In the genomic region with DNA sequence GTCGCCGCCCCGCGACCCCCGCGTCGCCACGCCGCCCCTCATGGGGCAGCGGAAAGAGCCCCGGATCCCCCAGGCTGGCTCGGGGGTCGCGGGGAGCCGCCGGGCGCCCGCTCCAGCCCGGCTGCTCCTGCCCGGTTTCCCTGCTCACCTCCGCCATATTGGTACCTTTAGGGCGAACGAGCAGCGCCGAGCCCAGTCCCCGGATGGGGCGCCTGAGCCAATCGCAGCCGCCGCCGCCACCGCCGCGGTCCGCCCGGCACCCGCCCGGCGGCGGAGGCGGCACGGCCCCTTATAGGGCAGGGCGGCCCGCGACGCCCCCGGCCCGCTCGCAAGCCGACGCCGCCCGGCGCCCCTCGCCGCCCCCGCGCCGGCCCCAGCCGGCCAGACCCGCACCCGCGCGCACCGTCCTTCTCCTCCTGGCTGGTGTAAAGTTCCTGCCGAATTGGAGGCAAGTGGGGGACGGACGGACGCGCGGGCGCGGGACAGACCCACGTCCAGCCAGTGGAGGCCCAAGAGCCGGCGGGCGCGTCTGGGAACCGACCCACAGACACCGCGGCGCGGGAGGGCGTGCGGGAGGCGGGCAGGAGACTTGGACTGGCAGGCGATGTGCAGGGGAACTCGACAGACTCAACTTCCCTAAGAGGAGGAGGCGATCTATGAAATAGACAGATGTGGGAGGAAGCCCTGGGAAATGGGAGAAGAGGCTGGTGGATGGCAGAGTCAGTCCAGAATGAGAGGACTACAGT, we compare ENCODE assay signal across 1 cellular context.
A peak's percentile ranks its signal among the peaks of the same experiment; 100 is the strongest.
TF ChIP-seq lines count a peak whose summit lies in the region.

MIER3 (minus strand) TSS at position 178 of the 746 bp plus-strand sequence; CDS start at position 157, 21 bp downstream.

TF ChIP-seq in GM23338, 12 proteins besides CTCF, POLR2A, EP300 and RAD21 (continued from another document):
- TF ChIP-seq, protein P1, sequence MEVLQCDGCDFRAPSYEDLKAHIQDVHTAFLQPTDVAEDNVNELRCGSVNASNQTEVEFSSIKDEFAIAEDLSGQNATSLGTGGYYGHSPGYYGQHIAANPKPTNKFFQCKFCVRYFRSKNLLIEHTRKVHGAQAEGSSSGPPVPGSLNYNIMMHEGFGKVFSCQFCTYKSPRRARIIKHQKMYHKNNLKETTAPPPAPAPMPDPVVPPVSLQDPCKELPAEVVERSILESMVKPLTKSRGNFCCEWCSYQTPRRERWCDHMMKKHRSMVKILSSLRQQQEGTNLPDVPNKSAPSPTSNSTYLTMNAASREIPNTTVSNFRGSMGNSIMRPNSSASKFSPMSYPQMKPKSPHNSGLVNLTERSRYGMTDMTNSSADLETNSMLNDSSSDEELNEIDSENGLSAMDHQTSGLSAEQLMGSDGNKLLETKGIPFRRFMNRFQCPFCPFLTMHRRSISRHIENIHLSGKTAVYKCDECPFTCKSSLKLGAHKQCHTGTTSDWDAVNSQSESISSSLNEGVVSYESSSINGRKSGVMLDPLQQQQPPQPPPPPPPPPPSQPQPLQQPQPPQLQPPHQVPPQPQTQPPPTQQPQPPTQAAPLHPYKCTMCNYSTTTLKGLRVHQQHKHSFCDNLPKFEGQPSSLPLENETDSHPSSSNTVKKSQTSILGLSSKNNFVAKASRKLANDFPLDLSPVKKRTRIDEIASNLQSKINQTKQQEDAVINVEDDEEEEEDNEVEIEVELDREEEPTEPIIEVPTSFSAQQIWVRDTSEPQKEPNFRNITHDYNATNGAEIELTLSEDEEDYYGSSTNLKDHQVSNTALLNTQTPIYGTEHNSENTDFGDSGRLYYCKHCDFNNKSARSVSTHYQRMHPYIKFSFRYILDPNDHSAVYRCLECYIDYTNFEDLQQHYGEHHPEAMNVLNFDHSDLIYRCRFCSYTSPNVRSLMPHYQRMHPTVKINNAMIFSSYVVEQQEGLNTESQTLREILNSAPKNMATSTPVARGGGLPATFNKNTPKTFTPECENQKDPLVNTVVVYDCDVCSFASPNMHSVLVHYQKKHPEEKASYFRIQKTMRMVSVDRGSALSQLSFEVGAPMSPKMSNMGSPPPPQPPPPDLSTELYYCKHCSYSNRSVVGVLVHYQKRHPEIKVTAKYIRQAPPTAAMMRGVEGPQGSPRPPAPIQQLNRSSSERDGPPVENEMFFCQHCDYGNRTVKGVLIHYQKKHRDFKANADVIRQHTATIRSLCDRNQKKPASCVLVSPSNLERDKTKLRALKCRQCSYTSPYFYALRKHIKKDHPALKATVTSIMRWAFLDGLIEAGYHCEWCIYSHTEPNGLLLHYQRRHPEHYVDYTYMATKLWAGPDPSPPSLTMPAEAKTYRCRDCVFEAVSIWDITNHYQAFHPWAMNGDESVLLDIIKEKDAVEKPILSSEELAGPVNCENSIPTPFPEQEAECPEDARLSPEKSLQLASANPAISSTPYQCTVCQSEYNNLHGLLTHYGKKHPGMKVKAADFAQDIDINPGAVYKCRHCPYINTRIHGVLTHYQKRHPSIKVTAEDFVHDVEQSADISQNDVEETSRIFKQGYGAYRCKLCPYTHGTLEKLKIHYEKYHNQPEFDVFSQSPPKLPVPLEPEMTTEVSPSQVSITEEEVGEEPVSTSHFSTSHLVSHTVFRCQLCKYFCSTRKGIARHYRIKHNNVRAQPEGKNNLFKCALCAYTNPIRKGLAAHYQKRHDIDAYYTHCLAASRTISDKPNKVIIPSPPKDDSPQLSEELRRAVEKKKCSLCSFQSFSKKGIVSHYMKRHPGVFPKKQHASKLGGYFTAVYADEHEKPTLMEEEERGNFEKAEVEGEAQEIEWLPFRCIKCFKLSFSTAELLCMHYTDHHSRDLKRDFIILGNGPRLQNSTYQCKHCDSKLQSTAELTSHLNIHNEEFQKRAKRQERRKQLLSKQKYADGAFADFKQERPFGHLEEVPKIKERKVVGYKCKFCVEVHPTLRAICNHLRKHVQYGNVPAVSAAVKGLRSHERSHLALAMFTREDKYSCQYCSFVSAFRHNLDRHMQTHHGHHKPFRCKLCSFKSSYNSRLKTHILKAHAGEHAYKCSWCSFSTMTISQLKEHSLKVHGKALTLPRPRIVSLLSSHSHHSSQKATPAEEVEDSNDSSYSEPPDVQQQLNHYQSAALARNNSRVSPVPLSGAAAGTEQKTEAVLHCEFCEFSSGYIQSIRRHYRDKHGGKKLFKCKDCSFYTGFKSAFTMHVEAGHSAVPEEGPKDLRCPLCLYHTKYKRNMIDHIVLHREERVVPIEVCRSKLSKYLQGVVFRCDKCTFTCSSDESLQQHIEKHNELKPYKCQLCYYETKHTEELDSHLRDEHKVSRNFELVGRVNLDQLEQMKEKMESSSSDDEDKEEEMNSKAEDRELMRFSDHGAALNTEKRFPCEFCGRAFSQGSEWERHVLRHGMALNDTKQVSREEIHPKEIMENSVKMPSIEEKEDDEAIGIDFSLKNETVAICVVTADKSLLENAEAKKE (CRISPR knock-in tag; IDR thresholded peaks at IDR 0.05), result no peak
- TF ChIP-seq EZH2 (IDR thresholded peaks at IDR 0.05; ENCODE audit: low read depth, unreplicated experiment) (no peak), CREB1 (CRISPR knock-in tag; IDR thresholded peaks at IDR 0.05; ENCODE audit: low read depth) (no peak), POLR2AphosphoS5 (IDR thresholded peaks at IDR 0.05; ENCODE audit: low read depth) (peak; percentile 41; the same call in 1 of the 2 replicates)
